Comparison of ENCODE assay signal across 8 cellular contexts in genomic region chr10:28676297-28676967, GRCh38. TPM values are rescaled to one million over a fixed set of nuclear protein-coding genes. Genes with fewer than 3 reads are reported as not detected.
A peak's percentile ranks its signal among the peaks of the same experiment; 100 is the strongest.
DNase-seq lines count a peak whose midpoint lies in the region; ATAC-seq and TF ChIP-seq lines count a peak whose summit lies in the region.

No MANE protein-coding gene starts in this region.

- H3K9me3 ChIP-seq in heart left ventricle: no peaks in the 10 kb centered on the region

- peaks cover 4 to 9% of the 10 kb centered on the region in 2 donors for H3K36me3 Mint-ChIP-seq in CD14-positive monocyte
- no peaks in the 10 kb centered on the region for H3K36me3 Mint-ChIP-seq in activated T-helper 17 cell treated with anti-CD3 and anti-CD28 coated beads, Interleukin-2, amount 50 U/mL, for 72 hours (ENCODE audit: low read depth)

- no peak for DNase-seq in CD14-positive monocyte (ENCODE audit: low spot score)
- DNase-seq in heart left ventricle: peak in 2 of 5 donors; percentile 31 to 43
- no peak for DNase-seq in kidney tubule cell (ENCODE audit: low spot score)
- no peak for DNase-seq in Ammon's horn (ENCODE audit: low spot score)
- no peak for DNase-seq in ecto neural progenitor cell (ENCODE audit: low spot score)

- peak overlapping the region; percentile 78 to 85 for H3K4me3 Mint-ChIP-seq in CD14-positive monocyte
- H3K4me3 Mint-ChIP-seq in activated T-helper 17 cell treated with anti-CD3 and anti-CD28 coated beads, Interleukin-2, amount 50 U/mL, for 72 hours: peak overlapping the region; percentile 62

- H3K9me3 Mint-ChIP-seq in CD14-positive monocyte: peaks cover 0 to 24% (median 5%) of the 10 kb centered on the region in 7 donors
- H3K9me3 Mint-ChIP-seq in activated T-helper 17 cell treated with anti-CD3 and anti-CD28 coated beads, Interleukin-2, amount 50 U/mL, for 72 hours: no peaks in the 10 kb centered on the region

- peaks cover 35% of the 10 kb centered on the region for H3K4me1 Mint-ChIP-seq in CD14-positive monocyte
- peaks cover 13% of the 10 kb centered on the region for H3K4me1 Mint-ChIP-seq in activated T-helper 17 cell treated with anti-CD3 and anti-CD28 coated beads, Interleukin-2, amount 50 U/mL, for 72 hours

- H3K4me1 ChIP-seq in heart left ventricle: peaks cover 0 to 44% (median 12%) of the 10 kb centered on the region in 12 donors
- H3K4me1 ChIP-seq in rectal smooth muscle tissue (ENCODE audit: control insufficient read depth, insufficient read depth, low read length): peaks cover 2% of the 10 kb centered on the region

- H3K27ac ChIP-seq in heart left ventricle: peak overlapping the region in 8 of 12 donors; percentile 48 to 83 (median 74)
- H3K27ac ChIP-seq in rectal smooth muscle tissue (ENCODE audit: low read depth, low read length): no peak overlapping the region

- H3K4me3 ChIP-seq in heart left ventricle (peak overlapping the region; percentile 42 to 97 (median 84)), rectal smooth muscle tissue (ENCODE audit: low read length) (peak overlapping the region; percentile 67)

- ATAC-seq in HG02981 (IDR thresholded peaks at IDR 0.05; ENCODE audit: unreplicated experiment) (peak; percentile 0), heart left ventricle (peak in 1 of 4 donors; percentile 0)
- peak; percentile 1 for ATAC-seq in activated T-helper 17 cell treated with anti-CD3 and anti-CD28 coated beads, Interleukin-2, amount 50 U/mL, for 72 hours (replicated peaks)

- H3K27me3 ChIP-seq in heart left ventricle (peaks cover 0 to 81% (median 5%) of the 10 kb centered on the region in 9 donors), rectal smooth muscle tissue (ENCODE audit: control insufficient read depth, insufficient read depth, low read length) (peaks cover 7% of the 10 kb centered on the region)

- no peak overlapping the region for H3K9ac ChIP-seq in rectal smooth muscle tissue (ENCODE audit: low read length)

- intact Hi-C loops in CD14-positive monocyte (cut with micrococcal nuclease): no loop called here
- intact Hi-C loops in heart left ventricle (cut with DNase I): loop anchor here in 8 of 10 donors (2.0 to 10.0 kb wide), 13 partner anchors 128 to 631 kb away; no protein-coding TSS in a partner anchor

- no peak for TF ChIP-seq POLR2A in heart left ventricle (IDR thresholded peaks at IDR 0.05)

- no peak for TF ChIP-seq CTCF in CD14-positive monocyte (IDR thresholded peaks at IDR 0.05)
- no peak for TF ChIP-seq CTCF in heart left ventricle (IDR thresholded peaks at IDR 0.05)

- peaks cover 71 to 86% (median 79%) of the 10 kb centered on the region in 3 donors for H3K27me3 Mint-ChIP-seq in CD14-positive monocyte (ENCODE audit: low read depth in 3 of 3)
- peaks cover 61% of the 10 kb centered on the region for H3K27me3 Mint-ChIP-seq in activated T-helper 17 cell treated with anti-CD3 and anti-CD28 coated beads, Interleukin-2, amount 50 U/mL, for 72 hours

- WGBS in heart left ventricle, 4 donors: 8 to 12% (median 9%) methylated on average over 17 to 26 of the region's 26 CpGs

- peak overlapping the region in 2 of 7 donors; percentile 31 to 71 for H3K27ac Mint-ChIP-seq in CD14-positive monocyte
- H3K27ac Mint-ChIP-seq in activated T-helper 17 cell treated with anti-CD3 and anti-CD28 coated beads, Interleukin-2, amount 50 U/mL, for 72 hours: no peak overlapping the region

- H3K36me3 ChIP-seq in heart left ventricle (peaks cover 0 to 1% (median 0%) of the 10 kb centered on the region in 9 donors), rectal smooth muscle tissue (ENCODE audit: control insufficient read depth, insufficient read depth, low read length) (no peaks in the 10 kb centered on the region)

RNA-seq across cellular contexts. Expression of gene BAMBI, which starts 0.9 kb away (rescaled TPM):
- under 1 TPM; 0.08 to 0.09 TPM for polyA plus RNA-seq in CD14-positive monocyte
- total RNA-seq in activated T-helper 17 cell treated with anti-CD3 and anti-CD28 coated beads, Interleukin-2, amount 50 U/mL, for 72 hours: not detected
- total RNA-seq in heart left ventricle: 10 to 100 TPM; 10.8 to 44.7 (median 24.8) TPM
- 10 to 100 TPM in 1 of 2 donors, 1 to 10 TPM in 1; 5.3 to 53.3 TPM for polyA plus RNA-seq in heart left ventricle

Comparison
In these comparisons a context has a peak if more than half of its experiments do, and no peak if none do; other contexts are left out.
1. RNA of gene BAMBI, which starts 0.9 kb away (total RNA-seq): 10.8 to 44.7 TPM in heart left ventricle; not detected in activated T-helper 17 cell treated with anti-CD3 and anti-CD28 coated beads, Interleukin-2, amount 50 U/mL, for 72 hours; every median in the first group is over 10 times any median in the second.
2. intact Hi-C loops: an anchor here in heart left ventricle (2.0 to 10.0 kb wide); none called in CD14-positive monocyte.